Comparison of ENCODE assay signal across 1 cellular context in genomic region chr4:37685726-37686372, GRCh38.
TF ChIP-seq lines count a peak whose summit lies in the region.

No MANE protein-coding gene starts in this region.

TF ChIP-seq in HepG2, 621 proteins besides CTCF, POLR2A, EP300 and RAD21 (continued from another document and continues in another):
- peak; percentile 7; the same call in 1 of the 2 replicates for TF ChIP-seq MYPOP (CRISPR knock-in tag; IDR thresholded peaks at IDR 0.05)
- TF ChIP-seq ZNF878 (CRISPR knock-in tag; IDR thresholded peaks at IDR 0.05) = no peak
- no peak for TF ChIP-seq ELF4 (CRISPR knock-in tag; IDR thresholded peaks at IDR 0.05; ENCODE audit: borderline replicate concordance)
- TF ChIP-seq TCF7L2 (IDR thresholded peaks at IDR 0.05; ENCODE audit: low read depth, low read length) = no peak
- no peak for TF ChIP-seq ZFP36L1 (CRISPR knock-in tag; IDR thresholded peaks at IDR 0.05)
- peak; percentile 17; the same call in 1 of the 2 replicates for TF ChIP-seq ZNF574 (CRISPR knock-in tag; IDR thresholded peaks at IDR 0.05)
- TF ChIP-seq ZNF441 (CRISPR knock-in tag; IDR thresholded peaks at IDR 0.05; ENCODE audit: borderline replicate concordance) = no peak
- no peak for TF ChIP-seq ZNF549 (CRISPR knock-in tag; IDR thresholded peaks at IDR 0.05)
- TF ChIP-seq ZNF772 (CRISPR knock-in tag; IDR thresholded peaks at IDR 0.05) = no peak
- no peak for TF ChIP-seq HOXA9 (CRISPR knock-in tag; IDR thresholded peaks at IDR 0.05; ENCODE audit: borderline replicate concordance)
- no peak for TF ChIP-seq NFRKB (IDR thresholded peaks at IDR 0.05)
- no peak; the same call in 1 of the 2 replicates for TF ChIP-seq ZHX1 (CRISPR knock-in tag; IDR thresholded peaks at IDR 0.05; ENCODE audit: low read depth)
- no peak for TF ChIP-seq WIZ (CRISPR knock-in tag; IDR thresholded peaks at IDR 0.05)
- TF ChIP-seq GRHL1 (CRISPR knock-in tag; conservative IDR thresholded peaks at IDR 0.05) = no peak
- TF ChIP-seq DPF2 (CRISPR knock-in tag; IDR thresholded peaks at IDR 0.05; ENCODE audit: borderline replicate concordance, low read depth) = no peak
- TF ChIP-seq DDIT3 (CRISPR knock-in tag; IDR thresholded peaks at IDR 0.05) = no peak
- TF ChIP-seq GMEB2 (CRISPR knock-in tag; IDR thresholded peaks at IDR 0.05; ENCODE audit: low read depth) = no peak
- no peak for TF ChIP-seq SMARCC2 (IDR thresholded peaks at IDR 0.05)
- no peak for TF ChIP-seq HOXA7 (CRISPR knock-in tag; IDR thresholded peaks at IDR 0.05)
- TF ChIP-seq PRDM15 (CRISPR knock-in tag; IDR thresholded peaks at IDR 0.05) = no peak
- no peak for TF ChIP-seq ZBTB26 (CRISPR knock-in tag; IDR thresholded peaks at IDR 0.05; ENCODE audit: borderline replicate concordance)
- TF ChIP-seq MAF1 (CRISPR knock-in tag; IDR thresholded peaks at IDR 0.05; ENCODE audit: borderline replicate concordance) = no peak
- TF ChIP-seq U2AF1 (optimal IDR thresholded peaks at IDR 0.05; ENCODE audit: low read depth, low read length) = no peak
- no peak for TF ChIP-seq ZFP41 (CRISPR knock-in tag; IDR thresholded peaks at IDR 0.05; ENCODE audit: borderline replicate concordance)
- no peak for TF ChIP-seq ZNF431 (CRISPR knock-in tag; IDR thresholded peaks at IDR 0.05; ENCODE audit: borderline replicate concordance, low read depth)
- TF ChIP-seq ZNF407 (CRISPR knock-in tag; IDR thresholded peaks at IDR 0.05; ENCODE audit: not compliant biosample characterization) = peak; percentile 68
- peak; percentile 77 for TF ChIP-seq ZFY (CRISPR knock-in tag; IDR thresholded peaks at IDR 0.05)
- no peak for TF ChIP-seq SRF (IDR thresholded peaks at IDR 0.05; ENCODE audit: low read depth, low read length)
